32 cellular contexts compared by ENCODE assay signal in genomic region chr6:27879795-27880194, GRCh38. TPM values are rescaled to one million over a fixed set of nuclear protein-coding genes. Genes with fewer than 3 reads are reported as not detected.
DNase-seq lines count a peak whose midpoint lies in the region; ATAC-seq and TF ChIP-seq lines count a peak whose summit lies in the region.
"Had no signal": no experiment of that assay in that cellular context is flagged by ENCODE, and none has a peak within 500 bp of the region (broad histone marks: within the 10 kb centered on the region; RNA-seq: fewer than 3 reads in every experiment).

No MANE protein-coding gene starts in this region.

- H3K9ac ChIP-seq in endodermal cell (ENCODE audit: extremely low read depth, low read length, poor library complexity, severe bottlenecking), result no peak overlapping the region
- H3K9ac ChIP-seq: parathyroid adenoma had no signal

- peak overlapping the region; percentile 54 for H3K27ac Mint-ChIP-seq in activated naive CD8-positive, alpha-beta T cell treated with anti-CD3 and anti-CD28 coated beads, Interleukin-2, amount 10 ng/mL, durations not matched to agents 7 days and 5 days
- no peak overlapping the region for H3K27ac Mint-ChIP-seq in activated naive CD8-positive, alpha-beta T cell treated with anti-CD3 and anti-CD28 coated beads, Interleukin-2, amount 50 U/mL, for 24 hours
- H3K27ac Mint-ChIP-seq in endodermal cell, result peak overlapping the region; percentile 48
- H3K27ac Mint-ChIP-seq in progenitor cell of endocrine pancreas, result peak overlapping the region; percentile 39
- H3K27ac Mint-ChIP-seq: type B pancreatic cell, WTC11 had no signal

- no peaks in the 10 kb centered on the region for H3K27me3 Mint-ChIP-seq in activated naive CD8-positive, alpha-beta T cell treated with anti-CD3 and anti-CD28 coated beads, Interleukin-2, amount 10 ng/mL, durations not matched to agents 7 days and 5 days
- no peaks in the 10 kb centered on the region for H3K27me3 Mint-ChIP-seq in activated naive CD8-positive, alpha-beta T cell treated with anti-CD3 and anti-CD28 coated beads, Interleukin-2, amount 50 U/mL, for 24 hours
- H3K27me3 Mint-ChIP-seq in endodermal cell (ENCODE audit: insufficient read depth), result no peaks in the 10 kb centered on the region
- no peaks in the 10 kb centered on the region for H3K27me3 Mint-ChIP-seq in progenitor cell of endocrine pancreas
- H3K27me3 Mint-ChIP-seq: brain, type B pancreatic cell had no signal

- H3K9me3 ChIP-seq in MG63, result no peaks in the 10 kb centered on the region
- no peaks in the 10 kb centered on the region for H3K9me3 ChIP-seq in endodermal cell (ENCODE audit: control insufficient read depth, low read length)
- H3K9me3 ChIP-seq: adrenal gland, mucosa of descending colon, spleen had no signal

- no peak overlapping the region for H3K4me3 Mint-ChIP-seq in activated naive CD8-positive, alpha-beta T cell treated with anti-CD3 and anti-CD28 coated beads, Interleukin-2, amount 10 ng/mL, durations not matched to agents 7 days and 5 days
- H3K4me3 Mint-ChIP-seq in activated naive CD8-positive, alpha-beta T cell treated with anti-CD3 and anti-CD28 coated beads, Interleukin-2, amount 50 U/mL, for 24 hours, result no peak overlapping the region
- no peak overlapping the region for H3K4me3 Mint-ChIP-seq in endodermal cell
- no peak overlapping the region for H3K4me3 Mint-ChIP-seq in progenitor cell of endocrine pancreas (ENCODE audit: low read depth)
- H3K4me3 Mint-ChIP-seq: brain, type B pancreatic cell, WTC11 had no signal

- H3K36me3 Mint-ChIP-seq in activated naive CD8-positive, alpha-beta T cell treated with anti-CD3 and anti-CD28 coated beads, Interleukin-2, amount 10 ng/mL, durations not matched to agents 7 days and 5 days, result peaks cover 1% of the 10 kb centered on the region
- no peaks in the 10 kb centered on the region for H3K36me3 Mint-ChIP-seq in activated naive CD8-positive, alpha-beta T cell treated with anti-CD3 and anti-CD28 coated beads, Interleukin-2, amount 50 U/mL, for 24 hours (ENCODE audit: low read depth)
- H3K36me3 Mint-ChIP-seq in endodermal cell (ENCODE audit: low read depth) (no peaks in the 10 kb centered on the region), progenitor cell of endocrine pancreas (ENCODE audit: insufficient read depth) (no peaks in the 10 kb centered on the region)
- H3K36me3 Mint-ChIP-seq: brain, type B pancreatic cell, WTC11 had no signal

- WGBS in endodermal cell (ENCODE audit: insufficient coverage in 1 of 2, insufficient read length in 1 of 2), 2 experiments, result 91 to 92% methylated on average over 3 to 4 of the region's 4 CpGs

- no peak for TF ChIP-seq CTCF in endodermal cell (conservative IDR thresholded peaks at IDR 0.05)
- no peak for TF ChIP-seq CTCF in progenitor cell of endocrine pancreas (IDR thresholded peaks at IDR 0.05; ENCODE audit: unreplicated experiment)

- no peak overlapping the region for H3K4me3 ChIP-seq in MG63
- no peak overlapping the region for H3K4me3 ChIP-seq in endodermal cell (ENCODE audit: low read length)
- H3K4me3 ChIP-seq: adrenal gland, dorsolateral prefrontal cortex, mucosa of descending colon, spleen had no signal

- peaks cover 4% of the 10 kb centered on the region for H3K4me1 Mint-ChIP-seq in activated naive CD8-positive, alpha-beta T cell treated with anti-CD3 and anti-CD28 coated beads, Interleukin-2, amount 10 ng/mL, durations not matched to agents 7 days and 5 days
- no peaks in the 10 kb centered on the region for H3K4me1 Mint-ChIP-seq in activated naive CD8-positive, alpha-beta T cell treated with anti-CD3 and anti-CD28 coated beads, Interleukin-2, amount 50 U/mL, for 24 hours
- H3K4me1 Mint-ChIP-seq in endodermal cell (peaks cover 2% of the 10 kb centered on the region), progenitor cell of endocrine pancreas (ENCODE audit: low read depth) (no peaks in the 10 kb centered on the region)
- H3K4me1 Mint-ChIP-seq: brain had no signal

- no peaks in the 10 kb centered on the region for H3K4me1 ChIP-seq in endodermal cell (ENCODE audit: control insufficient read depth, insufficient read depth, low read length)
- H3K4me1 ChIP-seq: adrenal gland, parathyroid adenoma, spleen had no signal

- DNase-seq in activated naive CD8-positive, alpha-beta T cell treated with anti-CD3 and anti-CD28 coated beads, Interleukin-2, amount 10 ng/mL, durations not matched to agents 7 days and 5 days, result no peak
- no peak for DNase-seq in activated naive CD8-positive, alpha-beta T cell treated with anti-CD3 and anti-CD28 coated beads, Interleukin-2, amount 50 U/mL, for 24 hours
- DNase-seq in MG63 (peak; percentile 34), endodermal cell (peak; percentile 48), progenitor cell of endocrine pancreas (ENCODE audit: low spot score, unreplicated experiment) (no peak), OCI-M2 (lab: John Stamatoyannopoulos, UW; ENCODE audit: unreplicated experiment) (no peak)
- DNase-seq: activated CD4-positive, alpha-beta T cell treated with anti-CD3 and anti-CD28 coated beads, Interleukin-2, amount 50 U/mL, for 48 hours; activated gamma-delta T cell treated with Interleukin-2 at 50 U/mL for 16 hours; adrenal gland; Calu3; DMS79 treated with DMSO at 0.1 percent for 48 hours; dorsolateral prefrontal cortex; H7; islet precursor cell; MM.1S; mucosa of descending colon; NCI-H2081 treated with DMSO at 0.1 percent for 48 hours; NCI-H748 treated with DMSO at 0.1 percent for 48 hours; right cardiac atrium; spleen; stimulated activated CD4-positive, alpha-beta T cell treated with anti-CD3 and anti-CD28 coated beads, Interleukin-2, amount 100 ng/mL, for 48 hours had no signal

- H3K27me3 ChIP-seq in MG63 (no peaks in the 10 kb centered on the region), endodermal cell (ENCODE audit: control insufficient read depth, insufficient read depth, low read length, poor library complexity, severe bottlenecking) (no peaks in the 10 kb centered on the region)
- H3K27me3 ChIP-seq: adrenal gland, spleen had no signal

- POLR2A ChIA-PET in activated naive CD8-positive, alpha-beta T cell treated with anti-CD3 and anti-CD28 coated beads, Interleukin-2, amount 10 ng/mL, durations not matched to agents 7 days and 5 days (lab: Charles Lee), result interaction anchor here (1.0 to 21.7 kb wide), 4 partner anchors 9 to 42 kb away, joined by 4 to 2088 read pairs (median 44); a partner anchor contains a TSS

- H3K36me3 ChIP-seq in MG63 (no peaks in the 10 kb centered on the region), endodermal cell (ENCODE audit: control insufficient read depth, insufficient read depth, low read length) (no peaks in the 10 kb centered on the region)
- H3K36me3 ChIP-seq: adrenal gland, spleen had no signal

- H3K9me3 Mint-ChIP-seq in activated naive CD8-positive, alpha-beta T cell treated with anti-CD3 and anti-CD28 coated beads, Interleukin-2, amount 10 ng/mL, durations not matched to agents 7 days and 5 days, result no peaks in the 10 kb centered on the region
- H3K9me3 Mint-ChIP-seq in activated naive CD8-positive, alpha-beta T cell treated with anti-CD3 and anti-CD28 coated beads, Interleukin-2, amount 50 U/mL, for 24 hours, result no peaks in the 10 kb centered on the region
- H3K9me3 Mint-ChIP-seq in endodermal cell (peaks cover 3% of the 10 kb centered on the region), progenitor cell of endocrine pancreas (ENCODE audit: low read depth) (no peaks in the 10 kb centered on the region)
- H3K9me3 Mint-ChIP-seq: brain, type B pancreatic cell, WTC11 had no signal

- no peak for ATAC-seq in activated naive CD8-positive, alpha-beta T cell treated with anti-CD3 and anti-CD28 coated beads, Interleukin-2, amount 10 ng/mL, durations not matched to agents 7 days and 5 days (ENCODE audit: low read depth)
- no peak for ATAC-seq in activated naive CD8-positive, alpha-beta T cell treated with anti-CD3 and anti-CD28 coated beads, Interleukin-2, amount 50 U/mL, for 24 hours
- ATAC-seq in GM19397 (IDR thresholded peaks at IDR 0.05; ENCODE audit: unreplicated experiment), result no peak
- ATAC-seq: mucosa of descending colon, right cardiac atrium, WTC11 had no signal

- H3K27ac ChIP-seq in endodermal cell (ENCODE audit: low read depth, low read length), result no peak overlapping the region
- H3K27ac ChIP-seq: adrenal gland, C4-2B, dorsolateral prefrontal cortex, epithelial cell of prostate, parathyroid adenoma, spleen had no signal

RNA-seq across cellular contexts. Expression of gene OR2B2, which starts 32.4 kb away (rescaled TPM):
- total RNA-seq in activated naive CD8-positive, alpha-beta T cell treated with anti-CD3 and anti-CD28 coated beads, Interleukin-2, amount 10 ng/mL, durations not matched to agents 7 days and 5 days, result not detected
- total RNA-seq in MG63 (2014; rRNA removed; shearing (Covaris generic); ENCODE audit: low replicate concordance), result not detected in 2 replicates
- total RNA-seq in endodermal cell, result not detected
- polyA plus RNA-seq in endodermal cell (2013, experiment 1 of 2), result not detected
- polyA plus RNA-seq in endodermal cell (2013, experiment 2 of 2), result not detected
- not detected in 2 replicates for total RNA-seq in progenitor cell of endocrine pancreas
- total RNA-seq: adrenal gland, Calu3, cerebellum, dorsolateral prefrontal cortex, H7, liver, mucosa of descending colon, right cardiac atrium, spleen, subcutaneous adipose tissue, WTC11 had no signal
- polyA plus RNA-seq: adrenal gland, liver, neural cell, right cardiac atrium, spleen had no signal

Comparison
In these comparisons a context has a peak if more than half of its experiments do, and no peak if none do; other contexts are left out.
1. DNase-seq: peak in MG63 (single experiment) and endodermal cell (single experiment); none in activated naive CD8-positive, alpha-beta T cell treated with anti-CD3 and anti-CD28 coated beads, Interleukin-2, amount 10 ng/mL, durations not matched to agents 7 days and 5 days (single experiment), activated naive CD8-positive, alpha-beta T cell treated with anti-CD3 and anti-CD28 coated beads, Interleukin-2, amount 50 U/mL, for 24 hours (single experiment), progenitor cell of endocrine pancreas (single experiment) and OCI-M2 (single experiment).